ENCODE assay signal across 1 cellular context in the genomic region with DNA sequence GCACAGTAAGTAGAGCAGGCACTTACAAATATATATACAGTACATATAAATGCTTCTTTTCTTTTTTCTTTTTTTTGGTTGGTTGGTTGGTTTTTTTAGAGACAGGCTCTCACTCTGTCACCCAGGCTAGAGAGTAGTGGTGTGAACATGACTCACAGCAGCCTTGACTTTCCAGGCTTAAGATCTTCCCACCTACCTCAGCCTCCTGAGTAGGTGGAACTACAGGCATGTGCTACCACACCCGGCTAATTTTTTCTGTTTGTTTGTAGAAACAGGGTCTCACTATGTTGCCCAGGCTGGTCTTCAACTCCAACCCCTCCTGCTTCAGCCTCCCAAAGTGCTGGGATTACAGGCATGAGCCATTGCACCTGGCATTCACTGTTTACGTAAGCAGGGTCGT. TPM values are rescaled to one million over a fixed set of nuclear protein-coding genes. Genes with fewer than 3 reads are reported as not detected.
"Had no signal": no experiment of that assay in that cellular context is flagged by ENCODE, and none has a peak within 500 bp of the region (broad histone marks: within the 10 kb centered on the region; RNA-seq: fewer than 3 reads in every experiment).

No MANE protein-coding gene starts in this region.

RNA-seq across cellular contexts. Expression of a gene that starts 34.4 kb away (rescaled TPM):
- total RNA-seq: activated CD8-positive, alpha-beta T cell treated with anti-CD3 and anti-CD28 coated beads, Interleukin-2, amount 10 ng/mL, durations not matched to agents 7 days and 5 days had no signal
